Comparison of ENCODE assay signal across 8 cellular contexts in the genomic region with DNA sequence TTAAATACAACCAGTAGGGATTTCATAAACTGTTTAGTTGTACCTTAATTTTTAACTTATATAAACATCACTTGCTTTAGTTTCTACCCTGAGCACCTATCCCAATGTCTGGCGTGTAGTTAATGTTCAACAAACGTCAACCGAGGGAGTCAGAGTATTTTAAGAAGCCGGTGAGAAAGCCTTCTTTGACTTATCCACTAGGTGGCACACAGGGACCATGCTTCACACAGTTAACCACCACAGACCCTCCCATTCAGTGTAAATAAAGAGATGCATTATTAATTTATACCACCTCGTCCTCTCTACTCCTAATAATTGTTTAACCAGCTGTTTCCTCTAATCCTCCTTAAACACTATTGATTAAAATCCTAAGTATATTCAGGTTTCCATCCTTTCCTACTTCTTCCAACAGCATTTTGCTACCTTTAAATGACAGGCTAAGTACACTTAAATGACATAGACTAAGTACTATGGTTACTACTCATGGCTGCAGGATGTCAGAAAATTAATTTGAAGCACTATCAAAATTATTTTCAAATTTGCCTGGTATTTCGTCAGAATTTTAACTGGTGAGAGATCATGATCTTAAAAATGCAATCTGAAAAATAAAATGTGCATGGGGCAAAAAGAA. TPM values are rescaled to one million over a fixed set of nuclear protein-coding genes. Genes with fewer than 3 reads are reported as not detected.
DNase-seq lines count a peak whose midpoint lies in the region; ATAC-seq and TF ChIP-seq lines count a peak whose summit lies in the region.

No MANE protein-coding gene starts in this region.

- H3K9me3 Mint-ChIP-seq in activated T-cell treated with anti-CD3 and anti-CD28 coated beads, Interleukin-2, amount 50 U/mL, for 72 hours: no peaks in the 10 kb centered on the region
- H3K9me3 Mint-ChIP-seq in GM23338 (no peaks in the 10 kb centered on the region; the same call in 2 of the 3 replicates), brain (no peaks in the 10 kb centered on the region)

- no peaks in the 10 kb centered on the region for H3K9me3 ChIP-seq in HUES64 (ENCODE audit: insufficient read depth, low read depth, low read length)

- H3K79me2 ChIP-seq in GM23338 (replicated peaks; ENCODE audit: insufficient read depth): no peaks in the 10 kb centered on the region

- peaks cover 6% of the 10 kb centered on the region for H3K4me1 Mint-ChIP-seq in activated T-cell treated with anti-CD3 and anti-CD28 coated beads, Interleukin-2, amount 50 U/mL, for 72 hours (ENCODE audit: low read depth)
- peaks cover 37% of the 10 kb centered on the region for H3K4me1 Mint-ChIP-seq in GM23338
- peaks cover 39% of the 10 kb centered on the region for H3K4me1 Mint-ChIP-seq in brain

- H4K20me1 ChIP-seq in GM23338 (replicated peaks; ENCODE audit: insufficient read depth): no peaks in the 10 kb centered on the region

- H3K4me1 ChIP-seq in GM23338 (ENCODE audit: insufficient read depth): peaks cover 38% of the 10 kb centered on the region
- peaks cover 32% of the 10 kb centered on the region for H3K4me1 ChIP-seq in HUES64 (ENCODE audit: insufficient read depth, low read length)

- H3F3A ChIP-seq in GM23338 (replicated peaks; ENCODE audit: low read depth): no peaks in the 10 kb centered on the region

- H3K27me3 ChIP-seq in GM23338 (ENCODE audit: insufficient read depth): no peaks in the 10 kb centered on the region
- peaks cover 7% of the 10 kb centered on the region; the same call in 1 of the 2 replicates for H3K27me3 ChIP-seq in HUES64 (ENCODE audit: insufficient read depth, low read length)

- H3K27ac Mint-ChIP-seq in activated T-cell treated with anti-CD3 and anti-CD28 coated beads, Interleukin-2, amount 50 U/mL, for 72 hours: no peak overlapping the region
- H3K27ac Mint-ChIP-seq in GM23338 (no peak overlapping the region), brain (no peak overlapping the region)

- DNase-seq in activated T-cell treated with anti-CD3 and anti-CD28 coated beads, Interleukin-2, amount 50 U/mL, for 72 hours: peak; percentile 25 to 31
- DNase-seq in activated T-cell treated with anti-CD3 and anti-CD28 coated beads for 4 hours (no peak), GM23338 (ENCODE audit: low spot score) (peak; percentile 90), NCI-H82 treated with DMSO at 0.1 percent for 48 hours (lab: John Stamatoyannopoulos, UW; ENCODE audit: unreplicated experiment) (peak; percentile 64), islet precursor cell (peak; percentile 61), stromal cell of bone marrow (ENCODE audit: low read depth) (peak; percentile 44)

- H3K9ac ChIP-seq in HUES64 (ENCODE audit: low read depth, low read length): no peak overlapping the region

- peaks cover 60% of the 10 kb centered on the region for H3K27me3 Mint-ChIP-seq in activated T-cell treated with anti-CD3 and anti-CD28 coated beads, Interleukin-2, amount 50 U/mL, for 72 hours (ENCODE audit: low read depth)
- peaks cover 9% of the 10 kb centered on the region for H3K27me3 Mint-ChIP-seq in GM23338 (ENCODE audit: insufficient read depth, low read depth, poor library complexity)
- peaks cover 16% of the 10 kb centered on the region for H3K27me3 Mint-ChIP-seq in brain

- no peaks in the 10 kb centered on the region for H3K36me3 Mint-ChIP-seq in activated T-cell treated with anti-CD3 and anti-CD28 coated beads, Interleukin-2, amount 50 U/mL, for 72 hours (ENCODE audit: insufficient read depth in 2 of 2)
- H3K36me3 Mint-ChIP-seq in GM23338 (ENCODE audit: low read depth) (no peaks in the 10 kb centered on the region), brain (no peaks in the 10 kb centered on the region)

- 11% methylated on average over 6 of the region's 6 CpGs for WGBS in HUES64

- H3K9me2 ChIP-seq in GM23338 (ENCODE audit: insufficient read depth): no peaks in the 10 kb centered on the region

- TF ChIP-seq CTCF in GM23338 (conservative IDR thresholded peaks at IDR 0.05; ENCODE audit: low read depth in 2 of 2): peak; percentile 90 to 93
- peak; percentile 93 to 96 for TF ChIP-seq CTCF in brain (conservative IDR thresholded peaks at IDR 0.05)

- no peak overlapping the region for H3K4me3 Mint-ChIP-seq in activated T-cell treated with anti-CD3 and anti-CD28 coated beads, Interleukin-2, amount 50 U/mL, for 72 hours
- H3K4me3 Mint-ChIP-seq in GM23338 (no peak overlapping the region), brain (peak overlapping the region in 2 of 5 experiments; percentile 18 to 32)

- ATAC-seq in activated T-cell treated with anti-CD3 and anti-CD28 coated beads, Interleukin-2, amount 50 U/mL, for 72 hours (replicated peaks in 1 of 2): peak in 1 of 2 donors; percentile 53
- peak; percentile 18 for ATAC-seq in GM23338

- no peak overlapping the region for H3K4me2 ChIP-seq in GM23338

- H2AFZ ChIP-seq in GM23338: no peak overlapping the region

- H3K4me3 ChIP-seq in GM23338: no peak overlapping the region
- H3K4me3 ChIP-seq in HUES64 (ENCODE audit: low read length): peak overlapping the region; percentile 75; the same call in 1 of the 2 replicates

- no peaks in the 10 kb centered on the region for H3K36me3 ChIP-seq in GM23338 (ENCODE audit: insufficient read depth)
- H3K36me3 ChIP-seq in HUES64 (ENCODE audit: insufficient read depth, low read length): no peaks in the 10 kb centered on the region

- H3K27ac ChIP-seq in GM23338 (ENCODE audit: low read depth) (no peak overlapping the region), HUES64 (ENCODE audit: low read depth, low read length) (no peak overlapping the region)

TF ChIP-seq in GM23338, 12 proteins besides CTCF, POLR2A, EP300 and RAD21 (continues in another document):
- TF ChIP-seq EZH2phosphoT487 (IDR thresholded peaks at IDR 0.05; ENCODE audit: unreplicated experiment) (no peak), ZNF462 (CRISPR knock-in tag; IDR thresholded peaks at IDR 0.05) (no peak), ZNF331 (CRISPR knock-in tag; IDR thresholded peaks at IDR 0.05; ENCODE audit: low read depth) (no peak), CREB1 (CRISPR knock-in tag; IDR thresholded peaks at IDR 0.05; ENCODE audit: low read depth) (no peak)

RNA-seq across cellular contexts. Expression of gene HAPLN1, which starts 2.3 kb away (rescaled TPM):
- total RNA-seq in activated T-cell treated with anti-CD3 and anti-CD28 coated beads, Interleukin-2, amount 50 U/mL, for 72 hours: not detected
- total RNA-seq in GM23338 (2014; rRNA removed; shearing (Covaris generic)): 3.6 and 4.0 TPM in 2 replicates
- 0.85 and 1.5 TPM in 2 replicates for polyA plus RNA-seq in GM23338 (2016; fragmentation: Nextera tagmentation; extraction: Ambion mirVana)
- polyA plus RNA-seq in HUES64 (2013, experiment 1 of 2): 14.2 TPM
- polyA plus RNA-seq in HUES64 (2013, experiment 2 of 2): 15.3 TPM
- 0.39 TPM for polyA plus RNA-seq in brain (ENCODE audit: insufficient read depth, low read depth, low replicate concordance)
